ENCODE assay signal across 26 cellular contexts in genomic region chr7:141294122-141294829, GRCh38.
DNase-seq lines count a peak whose midpoint lies in the region; ATAC-seq, FAIRE-seq and TF ChIP-seq lines count a peak whose summit lies in the region.
"Had no signal": no experiment of that assay in that cellular context is flagged by ENCODE, and none has a peak within 500 bp of the region (broad histone marks: within the 10 kb centered on the region; RNA-seq: fewer than 3 reads in every experiment).

No MANE protein-coding gene starts in this region.

- H3K4me2 ChIP-seq in A549 (no peak overlapping the region), MM.1S (ENCODE audit: low read depth, low read length) (peak overlapping the region; percentile 72), H1 (ENCODE audit: insufficient read depth in 1 of 2, low read depth in 2 of 2, low read length in 2 of 2) (no peak overlapping the region; a peak in 1 of 4 replicates), parathyroid adenoma (ENCODE audit: low read length) (no peak overlapping the region)
- H3K4me2 ChIP-seq: BLaER1 had no signal

- no peak overlapping the region for H2BK20ac ChIP-seq in H1 (ENCODE audit: low read length)

- H4K91ac ChIP-seq in H1 (replicated peaks; ENCODE audit: insufficient read length, low read length) = no peak overlapping the region

- TF ChIP-seq POLR2A in A549 (IDR thresholded peaks at IDR 0.05; ENCODE audit: low read length) (no peak), H1 (IDR thresholded peaks at IDR 0.05; ENCODE audit: control extremely low read depth in 1 of 2, low read depth in 2 of 2, low read length in 2 of 2) (no peak)

- H4K5ac ChIP-seq in H1 (ENCODE audit: insufficient read length, low read depth, low read length) = no peak overlapping the region

- no peak overlapping the region for H3K56ac ChIP-seq in H1 (replicated peaks; ENCODE audit: insufficient read length, low read depth, low read length)

- no peaks in the 10 kb centered on the region for H3K9me3 ChIP-seq in A549
- H3K9me3 ChIP-seq in MM.1S (replicated peaks; ENCODE audit: insufficient read depth, low read length) = no peaks in the 10 kb centered on the region
- no peaks in the 10 kb centered on the region for H3K9me3 ChIP-seq in H1 (ENCODE audit: insufficient read depth in 2 of 2, low read depth in 1 of 2, low read length in 1 of 2)
- no peaks in the 10 kb centered on the region for H3K9me3 ChIP-seq in parathyroid adenoma (ENCODE audit: control insufficient read depth, low read length)
- H3K9me3 ChIP-seq: BLaER1 had no signal

- no peak overlapping the region for H3K4ac ChIP-seq in H1 (replicated peaks; ENCODE audit: insufficient read length, low read depth, low read length)

- H3K27ac ChIP-seq in A549 (no peak overlapping the region), MM.1S (ENCODE audit: low read length) (peak overlapping the region; percentile 83), H1 (ENCODE audit: low read depth, low read length) (no peak overlapping the region), parathyroid adenoma (peak overlapping the region; percentile 57)
- H3K27ac ChIP-seq: BLaER1, RWPE1 had no signal

- no peaks in the 10 kb centered on the region for H3K9me2 ChIP-seq in MM.1S (replicated peaks; ENCODE audit: insufficient read depth, low read length)

- H3K14ac ChIP-seq in H1 (ENCODE audit: insufficient read length) = no peak overlapping the region

- no peaks in the 10 kb centered on the region for H3K36me3 ChIP-seq in MM.1S (replicated peaks; ENCODE audit: insufficient read depth, low read length)
- H3K36me3 ChIP-seq in H1 (ENCODE audit: control insufficient read depth in 2 of 4, insufficient read depth in 4 of 4, low read length in 3 of 4) = no peaks in the 10 kb centered on the region
- H3K36me3 ChIP-seq in parathyroid adenoma (ENCODE audit: control insufficient read depth, insufficient read depth, low read length) = no peaks in the 10 kb centered on the region
- H3K36me3 ChIP-seq: BLaER1 had no signal

- DNase-seq in A549 (ENCODE audit: low read depth in 1 of 2, low spot score in 1 of 2) = no peak
- peak; percentile 89 for DNase-seq in MM.1S
- DNase-seq in H1 (ENCODE audit: low read depth in 1 of 2, low spot score in 2 of 2) = no peak
- DNase-seq in RKO (ENCODE audit: low spot score) = no peak
- DNase-seq in middle frontal gyrus (ENCODE audit: extremely low spot score, low spot score) = no peak
- no peak for DNase-seq in NCI-H69 (lab: John Stamatoyannopoulos, UW)
- DNase-seq: 8988T; CD4-positive, CD25-positive, alpha-beta regulatory T cell; DMS153; DND-41; H9; NCI-H1092; NCI-H1417 treated with DMSO at 0.1 percent for 48 hours; NCI-H1694 treated with DMSO at 0.1 percent for 48 hours; NCI-H2081 treated with DMSO at 0.1 percent for 48 hours; NCI-H2171; NCI-H226; NCI-H510A; PC-3; SHP77 had no signal

- H2BK5ac ChIP-seq in H1 (ENCODE audit: low read depth, low read length) = no peak overlapping the region

- H4K20me1 ChIP-seq in MM.1S (ENCODE audit: insufficient read depth, low read length) = no peaks in the 10 kb centered on the region
- peaks cover 0 to 2% of the 10 kb centered on the region in 2 experiments for H4K20me1 ChIP-seq in H1 (replicated peaks in 1 of 2; ENCODE audit: control insufficient read depth in 1 of 2, insufficient read depth in 2 of 2, low read length in 2 of 2)
- H4K20me1 ChIP-seq: BLaER1 had no signal

- H3K79me2 ChIP-seq in MM.1S (ENCODE audit: low read length) (no peaks in the 10 kb centered on the region), H1 (ENCODE audit: control insufficient read depth in 1 of 2, insufficient read depth in 2 of 2, low read length in 2 of 2) (no peaks in the 10 kb centered on the region), parathyroid adenoma (peaks cover 28% of the 10 kb centered on the region)

- no peak overlapping the region for H2AK5ac ChIP-seq in H1 (ENCODE audit: low read depth, low read length)

- TF ChIP-seq CTCF in A549 (IDR thresholded peaks at IDR 0.05) (no peak), MM.1S (IDR thresholded peaks at IDR 0.05; ENCODE audit: low read length) (no peak), H1 (IDR thresholded peaks at IDR 0.05; ENCODE audit: control extremely low read depth in 1 of 3, insufficient read depth in 1 of 3, low read depth in 1 of 3, low read length in 3 of 3) (no peak), parathyroid adenoma (IDR thresholded peaks at IDR 0.05) (no peak)

- H2BK120ac ChIP-seq in H1 (replicated peaks; ENCODE audit: low read depth, low read length) = no peak overlapping the region

- H2BK12ac ChIP-seq in H1 (ENCODE audit: low read depth, low read length) = no peak overlapping the region

- no peak for FAIRE-seq in A549 (lab: Jason Lieb, UNC)
- no peak for FAIRE-seq in H1 (lab: Jason Lieb, UNC)
- FAIRE-seq: GM12892, GM19239, HTR-8/SVneo had no signal

- H3K23me2 ChIP-seq in H1 (ENCODE audit: low read depth, low read length) = no peaks in the 10 kb centered on the region

- POLR2A ChIA-PET in A549 (lab: Yijun Ruan, JAX) = no interaction called here
- POLR2A ChIA-PET in H1 (lab: Charles Lee; ENCODE audit: partially characterized antibody) = interaction anchor here (0.6 kb wide), 1 partner anchor 11 kb away, joined by 3 read pairs; no protein-coding TSS in a partner anchor

- H3K27me3 ChIP-seq in MM.1S (replicated peaks; ENCODE audit: insufficient read depth, low read length) (no peaks in the 10 kb centered on the region), H1 (replicated peaks in 1 of 4; ENCODE audit: control insufficient read depth in 3 of 4, extremely low read depth in 1 of 4, insufficient read depth in 3 of 4, low read length in 3 of 4) (no peaks in the 10 kb centered on the region), parathyroid adenoma (ENCODE audit: control insufficient read depth, insufficient read depth, low read length) (no peaks in the 10 kb centered on the region)
- H3K27me3 ChIP-seq: BLaER1 had no signal

- CTCF ChIA-PET in A549 (lab: Yijun Ruan, JAX) = interaction anchor here (1.0 kb wide), 1 partner anchor 239 kb away, joined by 3 read pairs; no protein-coding TSS in a partner anchor
- CTCF ChIA-PET in H1 (lab: Charles Lee; ENCODE audit: partially characterized antibody) = interaction anchor here (0.6 to 1.6 kb wide), 5 partner anchors 19 to 737 kb away, joined by 3 to 4 read pairs (median 3); no protein-coding TSS in a partner anchor

- no peak overlapping the region for H3K18ac ChIP-seq in H1 (ENCODE audit: extremely low read depth, low read length)

- H3K23ac ChIP-seq in H1 (ENCODE audit: insufficient read length) = no peak overlapping the region

- H4K8ac ChIP-seq in H1 (ENCODE audit: extremely low read depth, insufficient read depth, low read length) = no peak overlapping the region

- TF ChIP-seq RAD21 in A549 (conservative IDR thresholded peaks at IDR 0.05 in 1 of 2, IDR thresholded peaks at IDR 0.05 in 1 of 2) (no peak), H1 (IDR thresholded peaks at IDR 0.05 in 1 of 2, conservative IDR thresholded peaks at IDR 0.05 in 1 of 2; ENCODE audit: low read depth in 2 of 2, low read length in 2 of 2) (no peak)

- H3K4me1 ChIP-seq in A549 (no peaks in the 10 kb centered on the region), MM.1S (ENCODE audit: low read length) (peaks cover 59% of the 10 kb centered on the region), H1 (replicated peaks in 1 of 4; ENCODE audit: control insufficient read depth in 3 of 4, insufficient read depth in 4 of 4, low read length in 3 of 4) (peaks cover 0 to 16% (median 6%) of the 10 kb centered on the region in 4 experiments; a peak in 4 of 7 replicates), parathyroid adenoma (peaks cover 57% of the 10 kb centered on the region)

- no peak overlapping the region for H2BK15ac ChIP-seq in H1 (ENCODE audit: low read length)

- no peaks in the 10 kb centered on the region; the same call in 1 of the 2 replicates for H3K79me1 ChIP-seq in H1 (ENCODE audit: low read depth, low read length)

- peaks cover 36% of the 10 kb centered on the region for H3F3A ChIP-seq in MM.1S (ENCODE audit: insufficient read depth, low read length)

- WGBS in A549 (ENCODE audit: missing lambda C conversion rate) = 14% methylated on average over 2 of the region's 2 CpGs
- 58% methylated on average over 2 of the region's 2 CpGs; no CpG with 5 or more reads in 1 of the 2 experiments for WGBS in H1 (ENCODE audit: extremely low coverage in 1 of 2, insufficient coverage in 1 of 2, insufficient read length in 1 of 2, insufficient replicate concordance in 2 of 2, low coverage in 1 of 2, low lambda C conversion rate in 2 of 2, missing lambda C conversion rate in 1 of 2), 2 experiments

- no peak for ATAC-seq in A549
- ATAC-seq: PC-3 had no signal

- H3K9ac ChIP-seq in MM.1S (ENCODE audit: low read length) (peak overlapping the region; percentile 34; the same call in 1 of the 2 replicates), H1 (replicated peaks in 1 of 4; ENCODE audit: extremely low read depth in 1 of 4, low read depth in 3 of 4, low read length in 3 of 4) (no peak overlapping the region), parathyroid adenoma (no peak overlapping the region)
- H3K9ac ChIP-seq: BLaER1 had no signal

- H3K4me3 ChIP-seq in A549 (no peak overlapping the region), MM.1S (ENCODE audit: low read length) (peak overlapping the region; percentile 15; the same call in 1 of the 2 replicates), H1 (ENCODE audit: extremely low read depth in 1 of 4, insufficient read depth in 2 of 4, low read depth in 3 of 4, low read length in 4 of 4) (no peak overlapping the region), parathyroid adenoma (ENCODE audit: low read depth, low read length) (no peak overlapping the region)
- H3K4me3 ChIP-seq: BLaER1 had no signal

- H2AFZ ChIP-seq in MM.1S (ENCODE audit: low read length) (peak overlapping the region; percentile 35; the same call in 1 of the 2 replicates), H1 (ENCODE audit: low read length) (no peak overlapping the region), parathyroid adenoma (peak overlapping the region; percentile 54)

- TF ChIP-seq EP300 in A549 (IDR thresholded peaks at IDR 0.05) (no peak), H1 (IDR thresholded peaks at IDR 0.05; ENCODE audit: borderline replicate concordance in 1 of 2, low read depth in 2 of 2, low read length in 2 of 2) (no peak)

TF ChIP-seq in A549, 52 proteins besides CTCF, POLR2A, EP300 and RAD21 (continues in another document):
- no peak for TF ChIP-seq CBX2 (IDR thresholded peaks at IDR 0.05; ENCODE audit: borderline replicate concordance, low read depth)

TF ChIP-seq in H1, 55 proteins besides CTCF, POLR2A, EP300 and RAD21:
- TF ChIP-seq RXRA (IDR thresholded peaks at IDR 0.05; ENCODE audit: insufficient read depth, low read depth, low read length) (no peak), MAFK (IDR thresholded peaks at IDR 0.05; ENCODE audit: low read depth, low read length) (peak; percentile 83), BACH1 (IDR thresholded peaks at IDR 0.05; ENCODE audit: low read length) (peak; percentile 95)

Comparison
In these comparisons a context has a peak if more than half of its experiments do, and no peak if none do; other contexts are left out.
1. H3K27ac ChIP-seq: peak in MM.1S (single experiment) and parathyroid adenoma (single experiment); none in A549 (0 of 2) and H1 (single experiment).
2. Of the 18 proteins assayed by ChIP-seq in both H1 and A549: peak only in H1: none; only in A549: none; in both: MAFK; in neither: 17.